In genomic region chr15:90449206-90449735, GRCh38 we compare ENCODE assay signal across 1 cellular context.
TF ChIP-seq lines count a peak whose summit lies in the region.

No MANE protein-coding gene starts in this region.

TF ChIP-seq in A549, 52 proteins besides CTCF, POLR2A, EP300 and RAD21 (continued from another document):
- TF ChIP-seq E2F6 (IDR thresholded peaks at IDR 0.05; ENCODE audit: borderline replicate concordance, low read depth) (no peak), KDM1A (IDR thresholded peaks at IDR 0.05; ENCODE audit: low read depth) (no peak), CBX8 (IDR thresholded peaks at IDR 0.05) (no peak), HOXB13 (CRISPR knock-in tag; IDR thresholded peaks at IDR 0.05; ENCODE audit: low read depth) (no peak), MAX (IDR thresholded peaks at IDR 0.05) (no peak), HOXB5 (CRISPR knock-in tag; IDR thresholded peaks at IDR 0.05) (no peak), ATOH8 (CRISPR knock-in tag; IDR thresholded peaks at IDR 0.05; ENCODE audit: low read depth) (no peak), JUN (IDR thresholded peaks at IDR 0.05) (no peak), PBX3 (IDR thresholded peaks at IDR 0.05) (no peak), MYC (IDR thresholded peaks at IDR 0.05; ENCODE audit: borderline replicate concordance, low read length) (no peak)
